Comparison of ENCODE assay signal across 2 cellular contexts in the genomic region with DNA sequence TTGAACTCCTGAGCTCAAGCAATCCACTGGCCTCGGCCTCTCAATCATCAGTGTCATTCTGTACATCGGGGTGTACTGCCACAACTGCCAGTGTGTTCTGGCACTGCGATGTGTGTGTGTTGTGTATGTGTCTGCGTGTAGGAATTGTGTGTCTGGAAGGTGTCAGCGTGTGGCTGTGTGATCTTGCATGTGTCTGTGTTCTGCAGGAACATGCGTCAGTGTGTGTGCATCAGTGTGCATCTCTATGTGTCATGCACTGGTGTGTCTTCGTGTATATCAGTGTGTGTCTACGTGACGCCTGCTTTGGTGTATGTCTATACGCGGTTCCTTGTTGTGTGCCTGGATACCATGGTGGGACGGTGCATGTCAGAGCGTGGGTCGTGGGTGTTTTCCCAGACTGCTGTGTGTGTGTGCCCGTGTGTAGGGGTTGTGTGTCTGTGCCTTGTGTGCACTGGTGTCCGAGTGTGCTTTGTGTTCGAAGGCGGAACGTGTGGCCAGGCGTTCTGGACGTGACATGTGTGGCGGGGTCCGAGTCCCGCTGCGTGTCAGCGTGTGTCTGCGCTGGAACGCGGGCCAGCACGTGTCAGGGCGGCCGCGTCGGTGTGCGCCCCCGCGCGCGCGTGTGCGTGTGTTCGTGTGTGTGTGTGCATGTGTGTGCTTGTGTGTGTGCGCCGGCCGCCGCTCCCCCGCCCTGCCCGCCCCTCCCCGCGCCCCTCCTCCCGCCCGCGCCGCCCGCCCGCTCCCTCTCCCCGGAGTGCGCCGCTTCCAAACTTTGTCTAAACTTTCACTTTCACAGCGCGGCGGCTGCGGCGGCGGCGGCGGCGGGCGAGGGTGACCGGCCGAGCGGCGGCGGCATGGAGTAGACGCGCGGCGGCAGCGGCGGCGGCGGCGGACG.
TF ChIP-seq lines count a peak whose summit lies in the region.

Gene NFIX, plus strand, starts transcription at position 775 of the 895 bp plus-strand sequence. CDS start 363 bp downstream, outside the sequence.

TF ChIP-seq in HEK293, 187 proteins besides CTCF, POLR2A, EP300 and RAD21 (continued from another document and continues in another):
- TF ChIP-seq TRIM28 (IDR thresholded peaks at IDR 0.05; ENCODE audit: borderline replicate concordance, low read length), result no peak
- TF ChIP-seq ZNF280C (tag by site-specific recombination; IDR thresholded peaks at IDR 0.05), result peak; percentile 66; the same call in 1 of the 2 replicates
- peak; percentile 56 for TF ChIP-seq SP7 (tag by site-specific recombination; IDR thresholded peaks at IDR 0.05)
- no peak for TF ChIP-seq ZNF214 (tag by site-specific recombination; IDR thresholded peaks at IDR 0.05; ENCODE audit: borderline replicate concordance)
- peak; percentile 29; the same call in 1 of the 2 replicates for TF ChIP-seq PRDM10 (tag by site-specific recombination; IDR thresholded peaks at IDR 0.05)
- TF ChIP-seq ZNF596 (tag by site-specific recombination; IDR thresholded peaks at IDR 0.05), result no peak
- no peak for TF ChIP-seq ZNF549 (tag by site-specific recombination; IDR thresholded peaks at IDR 0.05)
- no peak for TF ChIP-seq ZNF529 (tag by site-specific recombination; IDR thresholded peaks at IDR 0.05; ENCODE audit: insufficient replicate concordance)
- TF ChIP-seq, protein P1, sequence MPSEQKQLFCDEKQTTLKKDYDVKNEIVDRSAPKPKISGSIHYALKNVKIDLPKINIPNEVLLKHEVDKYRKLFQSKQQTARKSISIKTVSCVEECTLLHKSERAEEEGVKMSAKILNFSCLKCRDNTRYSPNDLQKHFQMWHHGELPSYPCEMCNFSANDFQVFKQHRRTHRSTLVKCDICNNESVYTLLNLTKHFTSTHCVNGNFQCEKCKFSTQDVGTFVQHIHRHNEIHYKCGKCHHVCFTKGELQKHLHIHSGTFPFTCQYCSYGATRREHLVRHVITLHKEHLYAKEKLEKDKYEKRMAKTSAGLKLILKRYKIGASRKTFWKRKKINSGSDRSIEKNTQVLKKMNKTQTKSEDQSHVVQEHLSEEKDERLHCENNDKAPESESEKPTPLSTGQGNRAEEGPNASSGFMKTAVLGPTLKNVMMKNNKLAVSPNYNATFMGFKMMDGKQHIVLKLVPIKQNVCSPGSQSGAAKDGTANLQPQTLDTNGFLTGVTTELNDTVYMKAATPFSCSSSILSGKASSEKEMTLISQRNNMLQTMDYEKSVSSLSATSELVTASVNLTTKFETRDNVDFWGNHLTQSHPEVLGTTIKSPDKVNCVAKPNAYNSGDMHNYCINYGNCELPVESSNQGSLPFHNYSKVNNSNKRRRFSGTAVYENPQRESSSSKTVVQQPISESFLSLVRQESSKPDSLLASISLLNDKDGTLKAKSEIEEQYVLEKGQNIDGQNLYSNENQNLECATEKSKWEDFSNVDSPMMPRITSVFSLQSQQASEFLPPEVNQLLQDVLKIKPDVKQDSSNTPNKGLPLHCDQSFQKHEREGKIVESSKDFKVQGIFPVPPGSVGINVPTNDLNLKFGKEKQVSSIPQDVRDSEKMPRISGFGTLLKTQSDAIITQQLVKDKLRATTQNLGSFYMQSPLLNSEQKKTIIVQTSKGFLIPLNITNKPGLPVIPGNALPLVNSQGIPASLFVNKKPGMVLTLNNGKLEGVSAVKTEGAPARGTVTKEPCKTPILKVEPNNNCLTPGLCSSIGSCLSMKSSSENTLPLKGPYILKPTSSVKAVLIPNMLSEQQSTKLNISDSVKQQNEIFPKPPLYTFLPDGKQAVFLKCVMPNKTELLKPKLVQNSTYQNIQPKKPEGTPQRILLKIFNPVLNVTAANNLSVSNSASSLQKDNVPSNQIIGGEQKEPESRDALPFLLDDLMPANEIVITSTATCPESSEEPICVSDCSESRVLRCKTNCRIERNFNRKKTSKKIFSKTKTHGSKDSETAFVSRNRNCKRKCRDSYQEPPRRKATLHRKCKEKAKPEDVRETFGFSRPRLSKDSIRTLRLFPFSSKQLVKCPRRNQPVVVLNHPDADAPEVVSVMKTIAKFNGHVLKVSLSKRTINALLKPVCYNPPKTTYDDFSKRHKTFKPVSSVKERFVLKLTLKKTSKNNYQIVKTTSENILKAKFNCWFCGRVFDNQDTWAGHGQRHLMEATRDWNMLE (tag by site-specific recombination; conservative IDR thresholded peaks at IDR 0.05; ENCODE audit: low read depth), result no peak
- no peak for TF ChIP-seq ZBTB20 (tag by site-specific recombination; IDR thresholded peaks at IDR 0.05)
- peak; percentile 99 for TF ChIP-seq ZNF777 (tag by site-specific recombination; IDR thresholded peaks at IDR 0.05; ENCODE audit: borderline replicate concordance)
- no peak for TF ChIP-seq ZNF561 (tag by site-specific recombination; IDR thresholded peaks at IDR 0.05; ENCODE audit: borderline replicate concordance)
- peak; percentile 83 for TF ChIP-seq ZIC2 (tag by site-specific recombination; IDR thresholded peaks at IDR 0.05)

TF ChIP-seq in K562, 482 proteins besides CTCF, POLR2A, EP300 and RAD21 (continued from another document and continues in another):
- TF ChIP-seq GATA2 (CRISPR knock-in tag; IDR thresholded peaks at IDR 0.05) (no peak), RBFOX2 (IDR thresholded peaks at IDR 0.05; ENCODE audit: low read depth, low read length) (peak; percentile 43; the same call in 1 of the 2 replicates), CREB1 (IDR thresholded peaks at IDR 0.05) (no peak; the same call in 1 of the 2 replicates), CREB1 (CRISPR knock-in tag; IDR thresholded peaks at IDR 0.05) (peak; percentile 51; the same call in 1 of the 2 replicates), PHB (CRISPR knock-in tag; IDR thresholded peaks at IDR 0.05) (no peak), KDM2B (CRISPR knock-in tag; IDR thresholded peaks at IDR 0.05) (peak; percentile 56; the same call in 1 of the 2 replicates), ZNF224 (CRISPR knock-in tag; IDR thresholded peaks at IDR 0.05) (no peak), GABPB2 (CRISPR knock-in tag; conservative IDR thresholded peaks at IDR 0.05) (no peak), ZC3H4 (CRISPR knock-in tag; IDR thresholded peaks at IDR 0.05; ENCODE audit: borderline replicate concordance) (peak; percentile 63; the same call in 1 of the 2 replicates), KAT7 (CRISPR knock-in tag; IDR thresholded peaks at IDR 0.05; ENCODE audit: borderline replicate concordance) (0 out of 2 replicates have a peak, but pooled peaks have one; percentile 32), NRF1 (conservative IDR thresholded peaks at IDR 0.05 in 1 of 2, IDR thresholded peaks at IDR 0.05 in 1 of 2) (peak; percentile 31 to 52; a peak in 1 of 4 replicates), E2F3 (CRISPR knock-in tag; IDR thresholded peaks at IDR 0.05) (0 out of 2 replicates have a peak, but pooled peaks have one; percentile 34), CBFA2T3 (IDR thresholded peaks at IDR 0.05) (no peak), CTBP1 (IDR thresholded peaks at IDR 0.05; ENCODE audit: borderline replicate concordance) (peak; percentile 73; the same call in 1 of the 2 replicates), ZFP91 (CRISPR knock-in tag; IDR thresholded peaks at IDR 0.05) (peak; percentile 78; the same call in 1 of the 2 replicates), HDAC6 (IDR thresholded peaks at IDR 0.05; ENCODE audit: low read depth, low read length) (no peak), TEAD1 (CRISPR knock-in tag; IDR thresholded peaks at IDR 0.05) (peak in 1 of 2 experiments; percentile 74; a peak in 1 of 4 replicates), HDAC2 (IDR thresholded peaks at IDR 0.05) (0 out of 2 replicates have a peak, but pooled peaks have one; percentile 25), SUPT5H (IDR thresholded peaks at IDR 0.05) (peak; percentile 34; the same call in 1 of the 2 replicates), RFX7 (CRISPR knock-in tag; IDR thresholded peaks at IDR 0.05) (no peak), SIRT6 (IDR thresholded peaks at IDR 0.05; ENCODE audit: low read depth, low read length) (no peak), EP400 (IDR thresholded peaks at IDR 0.05) (peak; percentile 68; the same call in 1 of the 2 replicates), POLR2G (IDR thresholded peaks at IDR 0.05; ENCODE audit: low read depth, low read length) (peak; percentile 68), PATZ1 (CRISPR knock-in tag; IDR thresholded peaks at IDR 0.05; ENCODE audit: borderline replicate concordance) (no peak), RB1 (IDR thresholded peaks at IDR 0.05; ENCODE audit: low read depth) (0 out of 2 replicates have a peak, but pooled peaks have one; percentile 40), ELK3 (CRISPR knock-in tag; IDR thresholded peaks at IDR 0.05) (no peak), SMARCE1 (IDR thresholded peaks at IDR 0.05) (0 out of 2 replicates have a peak, but pooled peaks have one; percentile 24), HDAC8 (tag; IDR thresholded peaks at IDR 0.05) (no peak), ZKSCAN8 (CRISPR knock-in tag; IDR thresholded peaks at IDR 0.05) (no peak), ARNT (IDR thresholded peaks at IDR 0.05) (no peak), ZNF121 (CRISPR knock-in tag; conservative IDR thresholded peaks at IDR 0.05) (no peak), NCOA2 (IDR thresholded peaks at IDR 0.05; ENCODE audit: partially characterized antibody in 2 of 2) (no peak)
- TF ChIP-seq, protein P2, sequence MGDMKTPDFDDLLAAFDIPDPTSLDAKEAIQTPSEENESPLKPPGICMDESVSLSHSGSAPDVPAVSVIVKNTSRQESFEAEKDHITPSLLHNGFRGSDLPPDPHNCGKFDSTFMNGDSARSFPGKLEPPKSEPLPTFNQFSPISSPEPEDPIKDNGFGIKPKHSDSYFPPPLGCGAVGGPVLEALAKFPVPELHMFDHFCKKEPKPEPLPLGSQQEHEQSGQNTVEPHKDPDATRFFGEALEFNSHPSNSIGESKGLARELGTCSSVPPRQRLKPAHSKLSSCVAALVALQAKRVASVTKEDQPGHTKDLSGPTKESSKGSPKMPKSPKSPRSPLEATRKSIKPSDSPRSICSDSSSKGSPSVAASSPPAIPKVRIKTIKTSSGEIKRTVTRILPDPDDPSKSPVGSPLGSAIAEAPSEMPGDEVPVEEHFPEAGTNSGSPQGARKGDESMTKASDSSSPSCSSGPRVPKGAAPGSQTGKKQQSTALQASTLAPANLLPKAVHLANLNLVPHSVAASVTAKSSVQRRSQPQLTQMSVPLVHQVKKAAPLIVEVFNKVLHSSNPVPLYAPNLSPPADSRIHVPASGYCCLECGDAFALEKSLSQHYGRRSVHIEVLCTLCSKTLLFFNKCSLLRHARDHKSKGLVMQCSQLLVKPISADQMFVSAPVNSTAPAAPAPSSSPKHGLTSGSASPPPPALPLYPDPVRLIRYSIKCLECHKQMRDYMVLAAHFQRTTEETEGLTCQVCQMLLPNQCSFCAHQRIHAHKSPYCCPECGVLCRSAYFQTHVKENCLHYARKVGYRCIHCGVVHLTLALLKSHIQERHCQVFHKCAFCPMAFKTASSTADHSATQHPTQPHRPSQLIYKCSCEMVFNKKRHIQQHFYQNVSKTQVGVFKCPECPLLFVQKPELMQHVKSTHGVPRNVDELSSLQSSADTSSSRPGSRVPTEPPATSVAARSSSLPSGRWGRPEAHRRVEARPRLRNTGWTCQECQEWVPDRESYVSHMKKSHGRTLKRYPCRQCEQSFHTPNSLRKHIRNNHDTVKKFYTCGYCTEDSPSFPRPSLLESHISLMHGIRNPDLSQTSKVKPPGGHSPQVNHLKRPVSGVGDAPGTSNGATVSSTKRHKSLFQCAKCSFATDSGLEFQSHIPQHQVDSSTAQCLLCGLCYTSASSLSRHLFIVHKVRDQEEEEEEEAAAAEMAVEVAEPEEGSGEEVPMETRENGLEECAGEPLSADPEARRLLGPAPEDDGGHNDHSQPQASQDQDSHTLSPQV (IDR thresholded peaks at IDR 0.05), result no peak
- TF ChIP-seq, protein P3, sequence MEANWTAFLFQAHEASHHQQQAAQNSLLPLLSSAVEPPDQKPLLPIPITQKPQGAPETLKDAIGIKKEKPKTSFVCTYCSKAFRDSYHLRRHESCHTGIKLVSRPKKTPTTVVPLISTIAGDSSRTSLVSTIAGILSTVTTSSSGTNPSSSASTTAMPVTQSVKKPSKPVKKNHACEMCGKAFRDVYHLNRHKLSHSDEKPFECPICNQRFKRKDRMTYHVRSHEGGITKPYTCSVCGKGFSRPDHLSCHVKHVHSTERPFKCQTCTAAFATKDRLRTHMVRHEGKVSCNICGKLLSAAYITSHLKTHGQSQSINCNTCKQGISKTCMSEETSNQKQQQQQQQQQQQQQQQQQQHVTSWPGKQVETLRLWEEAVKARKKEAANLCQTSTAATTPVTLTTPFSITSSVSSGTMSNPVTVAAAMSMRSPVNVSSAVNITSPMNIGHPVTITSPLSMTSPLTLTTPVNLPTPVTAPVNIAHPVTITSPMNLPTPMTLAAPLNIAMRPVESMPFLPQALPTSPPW (CRISPR knock-in tag; IDR thresholded peaks at IDR 0.05), result peak; percentile 84
- TF ChIP-seq, protein P4, sequence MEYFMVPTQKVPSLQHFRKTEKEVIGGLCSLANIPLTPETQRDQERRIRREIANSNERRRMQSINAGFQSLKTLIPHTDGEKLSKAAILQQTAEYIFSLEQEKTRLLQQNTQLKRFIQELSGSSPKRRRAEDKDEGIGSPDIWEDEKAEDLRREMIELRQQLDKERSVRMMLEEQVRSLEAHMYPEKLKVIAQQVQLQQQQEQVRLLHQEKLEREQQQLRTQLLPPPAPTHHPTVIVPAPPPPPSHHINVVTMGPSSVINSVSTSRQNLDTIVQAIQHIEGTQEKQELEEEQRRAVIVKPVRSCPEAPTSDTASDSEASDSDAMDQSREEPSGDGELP (CRISPR knock-in tag; IDR thresholded peaks at IDR 0.05; ENCODE audit: borderline replicate concordance), result peak; percentile 28; the same call in 1 of the 2 replicates
